In genomic region chr9:122810306-122810946, GRCh38 we compare ENCODE assay signal across 1 cellular context.
TF ChIP-seq lines count a peak whose summit lies in the region.

No MANE protein-coding gene starts in this region.

TF ChIP-seq in K562, 482 proteins besides CTCF, POLR2A, EP300 and RAD21 (continued from another document and continues in another):
- TF ChIP-seq, protein P1, sequence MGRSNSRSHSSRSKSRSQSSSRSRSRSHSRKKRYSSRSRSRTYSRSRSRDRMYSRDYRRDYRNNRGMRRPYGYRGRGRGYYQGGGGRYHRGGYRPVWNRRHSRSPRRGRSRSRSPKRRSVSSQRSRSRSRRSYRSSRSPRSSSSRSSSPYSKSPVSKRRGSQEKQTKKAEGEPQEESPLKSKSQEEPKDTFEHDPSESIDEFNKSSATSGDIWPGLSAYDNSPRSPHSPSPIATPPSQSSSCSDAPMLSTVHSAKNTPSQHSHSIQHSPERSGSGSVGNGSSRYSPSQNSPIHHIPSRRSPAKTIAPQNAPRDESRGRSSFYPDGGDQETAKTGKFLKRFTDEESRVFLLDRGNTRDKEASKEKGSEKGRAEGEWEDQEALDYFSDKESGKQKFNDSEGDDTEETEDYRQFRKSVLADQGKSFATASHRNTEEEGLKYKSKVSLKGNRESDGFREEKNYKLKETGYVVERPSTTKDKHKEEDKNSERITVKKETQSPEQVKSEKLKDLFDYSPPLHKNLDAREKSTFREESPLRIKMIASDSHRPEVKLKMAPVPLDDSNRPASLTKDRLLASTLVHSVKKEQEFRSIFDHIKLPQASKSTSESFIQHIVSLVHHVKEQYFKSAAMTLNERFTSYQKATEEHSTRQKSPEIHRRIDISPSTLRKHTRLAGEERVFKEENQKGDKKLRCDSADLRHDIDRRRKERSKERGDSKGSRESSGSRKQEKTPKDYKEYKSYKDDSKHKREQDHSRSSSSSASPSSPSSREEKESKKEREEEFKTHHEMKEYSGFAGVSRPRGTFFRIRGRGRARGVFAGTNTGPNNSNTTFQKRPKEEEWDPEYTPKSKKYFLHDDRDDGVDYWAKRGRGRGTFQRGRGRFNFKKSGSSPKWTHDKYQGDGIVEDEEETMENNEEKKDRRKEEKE (IDR thresholded peaks at IDR 0.05; ENCODE audit: borderline replicate concordance in 1 of 2, control insufficient read depth in 1 of 2, low read depth in 2 of 2, low read length in 1 of 2) = no peak
- TF ChIP-seq, protein P2, sequence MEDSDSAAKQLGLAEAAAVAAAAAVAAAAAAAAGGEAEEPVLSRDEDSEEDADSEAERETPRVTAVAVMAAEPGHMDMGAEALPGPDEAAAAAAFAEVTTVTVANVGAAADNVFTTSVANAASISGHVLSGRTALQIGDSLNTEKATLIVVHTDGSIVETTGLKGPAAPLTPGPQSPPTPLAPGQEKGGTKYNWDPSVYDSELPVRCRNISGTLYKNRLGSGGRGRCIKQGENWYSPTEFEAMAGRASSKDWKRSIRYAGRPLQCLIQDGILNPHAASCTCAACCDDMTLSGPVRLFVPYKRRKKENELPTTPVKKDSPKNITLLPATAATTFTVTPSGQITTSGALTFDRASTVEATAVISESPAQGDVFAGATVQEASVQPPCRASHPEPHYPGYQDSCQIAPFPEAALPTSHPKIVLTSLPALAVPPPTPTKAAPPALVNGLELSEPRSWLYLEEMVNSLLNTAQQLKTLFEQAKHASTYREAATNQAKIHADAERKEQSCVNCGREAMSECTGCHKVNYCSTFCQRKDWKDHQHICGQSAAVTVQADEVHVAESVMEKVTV (CRISPR knock-in tag; IDR thresholded peaks at IDR 0.05) = peak; percentile 90
- TF ChIP-seq MAX (CRISPR knock-in tag; IDR thresholded peaks at IDR 0.05) (no peak), ZNF384 (IDR thresholded peaks at IDR 0.05; ENCODE audit: low read depth, low read length) (no peak), NR1H2 (CRISPR knock-in tag; IDR thresholded peaks at IDR 0.05) (no peak), JUND (IDR thresholded peaks at IDR 0.05; ENCODE audit: borderline replicate concordance, low read depth, low read length) (0 out of 2 replicates have a peak, but pooled peaks have one; percentile 4), JUND (tag; IDR thresholded peaks at IDR 0.05; ENCODE audit: borderline replicate concordance, low read depth, low read length) (no peak), USF1 (CRISPR knock-in tag; IDR thresholded peaks at IDR 0.05) (no peak), IFI16 (CRISPR knock-in tag; IDR thresholded peaks at IDR 0.05) (no peak), SREBF1 (IDR thresholded peaks at IDR 0.05; ENCODE audit: borderline replicate concordance, low read depth, low read length) (no peak), MTA1 (IDR thresholded peaks at IDR 0.05; ENCODE audit: borderline replicate concordance) (no peak), MCM5 (IDR thresholded peaks at IDR 0.05; ENCODE audit: low read depth) (no peak), THRB (CRISPR knock-in tag; conservative IDR thresholded peaks at IDR 0.05) (no peak), MYNN (IDR thresholded peaks at IDR 0.05) (no peak), MYNN (CRISPR knock-in tag; IDR thresholded peaks at IDR 0.05) (no peak), MTF1 (CRISPR knock-in tag; IDR thresholded peaks at IDR 0.05; ENCODE audit: borderline replicate concordance) (no peak), CCNT2 (IDR thresholded peaks at IDR 0.05; ENCODE audit: borderline replicate concordance, extremely low read depth, insufficient read length, low read depth, low read length) (no peak), COPS2 (conservative IDR thresholded peaks at IDR 0.05) (no peak), CC2D1A (IDR thresholded peaks at IDR 0.05) (peak; percentile 76; the same call in 1 of the 2 replicates), RCOR1 (IDR thresholded peaks at IDR 0.05; ENCODE audit: borderline replicate concordance in 1 of 2, low read depth in 2 of 2, low read length in 2 of 2) (no peak), DACH1 (IDR thresholded peaks at IDR 0.05; ENCODE audit: partially characterized antibody) (no peak), TBL1XR1 (IDR thresholded peaks at IDR 0.05; ENCODE audit: low read length in 2 of 2) (no peak), CXXC5 (CRISPR knock-in tag; IDR thresholded peaks at IDR 0.05) (no peak), PML (IDR thresholded peaks at IDR 0.05; ENCODE audit: low read length) (no peak), ARID2 (IDR thresholded peaks at IDR 0.05) (peak; percentile 92), CTBP1 (IDR thresholded peaks at IDR 0.05; ENCODE audit: borderline replicate concordance) (no peak), ZNF23 (CRISPR knock-in tag; IDR thresholded peaks at IDR 0.05) (no peak), POU5F1 (IDR thresholded peaks at IDR 0.05; ENCODE audit: borderline replicate concordance, low read depth, low read length, partially characterized antibody) (no peak), TARDBP (IDR thresholded peaks at IDR 0.05) (no peak), DDX20 (tag; IDR thresholded peaks at IDR 0.05; ENCODE audit: low read depth) (no peak), BDP1 (IDR thresholded peaks at IDR 0.05; ENCODE audit: insufficient read depth, insufficient read length) (no peak), CBX3 (IDR thresholded peaks at IDR 0.05; ENCODE audit: borderline replicate concordance in 1 of 2, low read length in 2 of 2) (no peak), HLTF (IDR thresholded peaks at IDR 0.05) (no peak), ELF2 (CRISPR knock-in tag; IDR thresholded peaks at IDR 0.05) (peak; percentile 29; the same call in 1 of the 2 replicates), RBFOX2 (IDR thresholded peaks at IDR 0.05; ENCODE audit: low read depth, low read length) (no peak), PATZ1 (CRISPR knock-in tag; IDR thresholded peaks at IDR 0.05; ENCODE audit: borderline replicate concordance) (no peak), KDM5B (IDR thresholded peaks at IDR 0.05; ENCODE audit: insufficient replicate concordance, low read depth, low read length) (no peak), CREM (IDR thresholded peaks at IDR 0.05; ENCODE audit: low read depth) (no peak), SP1 (CRISPR knock-in tag; IDR thresholded peaks at IDR 0.05) (no peak), PHB (CRISPR knock-in tag; IDR thresholded peaks at IDR 0.05) (no peak), MAZ (CRISPR knock-in tag; conservative IDR thresholded peaks at IDR 0.05 in 1 of 2, IDR thresholded peaks at IDR 0.05 in 1 of 2) (peak in 1 of 2 experiments; percentile 50; a peak in 2 of 4 replicates)
- TF ChIP-seq, protein P3, sequence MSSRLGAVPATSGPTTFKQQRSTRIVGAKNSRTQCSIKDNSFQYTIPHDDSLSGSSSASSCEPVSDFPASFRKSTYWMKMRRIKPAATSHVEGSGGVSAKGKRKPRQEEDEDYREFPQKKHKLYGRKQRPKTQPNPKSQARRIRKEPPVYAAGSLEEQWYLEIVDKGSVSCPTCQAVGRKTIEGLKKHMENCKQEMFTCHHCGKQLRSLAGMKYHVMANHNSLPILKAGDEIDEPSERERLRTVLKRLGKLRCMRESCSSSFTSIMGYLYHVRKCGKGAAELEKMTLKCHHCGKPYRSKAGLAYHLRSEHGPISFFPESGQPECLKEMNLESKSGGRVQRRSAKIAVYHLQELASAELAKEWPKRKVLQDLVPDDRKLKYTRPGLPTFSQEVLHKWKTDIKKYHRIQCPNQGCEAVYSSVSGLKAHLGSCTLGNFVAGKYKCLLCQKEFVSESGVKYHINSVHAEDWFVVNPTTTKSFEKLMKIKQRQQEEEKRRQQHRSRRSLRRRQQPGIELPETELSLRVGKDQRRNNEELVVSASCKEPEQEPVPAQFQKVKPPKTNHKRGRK (tag; IDR thresholded peaks at IDR 0.05) = no peak
- TF ChIP-seq, protein P4, sequence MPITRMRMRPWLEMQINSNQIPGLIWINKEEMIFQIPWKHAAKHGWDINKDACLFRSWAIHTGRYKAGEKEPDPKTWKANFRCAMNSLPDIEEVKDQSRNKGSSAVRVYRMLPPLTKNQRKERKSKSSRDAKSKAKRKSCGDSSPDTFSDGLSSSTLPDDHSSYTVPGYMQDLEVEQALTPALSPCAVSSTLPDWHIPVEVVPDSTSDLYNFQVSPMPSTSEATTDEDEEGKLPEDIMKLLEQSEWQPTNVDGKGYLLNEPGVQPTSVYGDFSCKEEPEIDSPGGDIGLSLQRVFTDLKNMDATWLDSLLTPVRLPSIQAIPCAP (CRISPR knock-in tag; IDR thresholded peaks at IDR 0.05; ENCODE audit: borderline replicate concordance) = no peak
- TF ChIP-seq, protein P5, sequence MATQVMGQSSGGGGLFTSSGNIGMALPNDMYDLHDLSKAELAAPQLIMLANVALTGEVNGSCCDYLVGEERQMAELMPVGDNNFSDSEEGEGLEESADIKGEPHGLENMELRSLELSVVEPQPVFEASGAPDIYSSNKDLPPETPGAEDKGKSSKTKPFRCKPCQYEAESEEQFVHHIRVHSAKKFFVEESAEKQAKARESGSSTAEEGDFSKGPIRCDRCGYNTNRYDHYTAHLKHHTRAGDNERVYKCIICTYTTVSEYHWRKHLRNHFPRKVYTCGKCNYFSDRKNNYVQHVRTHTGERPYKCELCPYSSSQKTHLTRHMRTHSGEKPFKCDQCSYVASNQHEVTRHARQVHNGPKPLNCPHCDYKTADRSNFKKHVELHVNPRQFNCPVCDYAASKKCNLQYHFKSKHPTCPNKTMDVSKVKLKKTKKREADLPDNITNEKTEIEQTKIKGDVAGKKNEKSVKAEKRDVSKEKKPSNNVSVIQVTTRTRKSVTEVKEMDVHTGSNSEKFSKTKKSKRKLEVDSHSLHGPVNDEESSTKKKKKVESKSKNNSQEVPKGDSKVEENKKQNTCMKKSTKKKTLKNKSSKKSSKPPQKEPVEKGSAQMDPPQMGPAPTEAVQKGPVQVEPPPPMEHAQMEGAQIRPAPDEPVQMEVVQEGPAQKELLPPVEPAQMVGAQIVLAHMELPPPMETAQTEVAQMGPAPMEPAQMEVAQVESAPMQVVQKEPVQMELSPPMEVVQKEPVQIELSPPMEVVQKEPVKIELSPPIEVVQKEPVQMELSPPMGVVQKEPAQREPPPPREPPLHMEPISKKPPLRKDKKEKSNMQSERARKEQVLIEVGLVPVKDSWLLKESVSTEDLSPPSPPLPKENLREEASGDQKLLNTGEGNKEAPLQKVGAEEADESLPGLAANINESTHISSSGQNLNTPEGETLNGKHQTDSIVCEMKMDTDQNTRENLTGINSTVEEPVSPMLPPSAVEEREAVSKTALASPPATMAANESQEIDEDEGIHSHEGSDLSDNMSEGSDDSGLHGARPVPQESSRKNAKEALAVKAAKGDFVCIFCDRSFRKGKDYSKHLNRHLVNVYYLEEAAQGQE (CRISPR knock-in tag; IDR thresholded peaks at IDR 0.05; ENCODE audit: low read depth) = no peak
- TF ChIP-seq, protein P6, sequence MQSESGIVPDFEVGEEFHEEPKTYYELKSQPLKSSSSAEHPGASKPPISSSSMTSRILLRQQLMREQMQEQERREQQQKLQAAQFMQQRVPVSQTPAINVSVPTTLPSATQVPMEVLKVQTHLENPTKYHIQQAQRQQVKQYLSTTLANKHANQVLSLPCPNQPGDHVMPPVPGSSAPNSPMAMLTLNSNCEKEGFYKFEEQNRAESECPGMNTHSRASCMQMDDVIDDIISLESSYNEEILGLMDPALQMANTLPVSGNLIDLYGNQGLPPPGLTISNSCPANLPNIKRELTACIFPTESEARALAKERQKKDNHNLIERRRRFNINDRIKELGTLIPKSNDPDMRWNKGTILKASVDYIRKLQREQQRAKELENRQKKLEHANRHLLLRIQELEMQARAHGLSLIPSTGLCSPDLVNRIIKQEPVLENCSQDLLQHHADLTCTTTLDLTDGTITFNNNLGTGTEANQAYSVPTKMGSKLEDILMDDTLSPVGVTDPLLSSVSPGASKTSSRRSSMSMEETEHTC (IDR thresholded peaks at IDR 0.05) = no peak
- TF ChIP-seq, protein P7, sequence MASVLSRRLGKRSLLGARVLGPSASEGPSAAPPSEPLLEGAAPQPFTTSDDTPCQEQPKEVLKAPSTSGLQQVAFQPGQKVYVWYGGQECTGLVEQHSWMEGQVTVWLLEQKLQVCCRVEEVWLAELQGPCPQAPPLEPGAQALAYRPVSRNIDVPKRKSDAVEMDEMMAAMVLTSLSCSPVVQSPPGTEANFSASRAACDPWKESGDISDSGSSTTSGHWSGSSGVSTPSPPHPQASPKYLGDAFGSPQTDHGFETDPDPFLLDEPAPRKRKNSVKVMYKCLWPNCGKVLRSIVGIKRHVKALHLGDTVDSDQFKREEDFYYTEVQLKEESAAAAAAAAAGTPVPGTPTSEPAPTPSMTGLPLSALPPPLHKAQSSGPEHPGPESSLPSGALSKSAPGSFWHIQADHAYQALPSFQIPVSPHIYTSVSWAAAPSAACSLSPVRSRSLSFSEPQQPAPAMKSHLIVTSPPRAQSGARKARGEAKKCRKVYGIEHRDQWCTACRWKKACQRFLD (CRISPR knock-in tag; IDR thresholded peaks at IDR 0.05) = no peak
- TF ChIP-seq, protein P8, sequence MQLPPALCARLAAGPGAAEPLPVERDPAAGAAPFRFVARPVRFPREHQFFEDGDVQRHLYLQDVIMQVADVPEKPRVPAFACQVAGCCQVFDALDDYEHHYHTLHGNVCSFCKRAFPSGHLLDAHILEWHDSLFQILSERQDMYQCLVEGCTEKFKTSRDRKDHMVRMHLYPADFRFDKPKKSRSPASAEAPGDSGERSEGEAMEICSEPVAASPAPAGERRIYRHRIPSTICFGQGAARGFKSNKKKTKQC (CRISPR knock-in tag; IDR thresholded peaks at IDR 0.05) = no peak
